8 cellular contexts compared by ENCODE assay signal in genomic region chr6:157981395-157982296, GRCh38. TPM values are rescaled to one million over a fixed set of nuclear protein-coding genes. Genes with fewer than 3 reads are reported as not detected.
DNase-seq lines count a peak whose midpoint lies in the region; ATAC-seq lines count a peak whose summit lies in the region.

Gene SYNJ2 (plus strand): TSS chr6:157981863. CDS start chr6:157981962, 99 bp downstream.

- H3K36me3 Mint-ChIP-seq in activated CD8-positive, alpha-beta T cell treated with anti-CD3 and anti-CD28 coated beads, Interleukin-2, amount 10 ng/mL, durations not matched to agents 7 days and 5 days (ENCODE audit: low read depth) = peaks cover 3% of the 10 kb centered on the region

- peaks cover 13% of the 10 kb centered on the region for H3K27me3 Mint-ChIP-seq in activated CD8-positive, alpha-beta T cell treated with anti-CD3 and anti-CD28 coated beads, Interleukin-2, amount 10 ng/mL, durations not matched to agents 7 days and 5 days (ENCODE audit: low read depth)

- H3K18ac ChIP-seq in mesendoderm (ENCODE audit: low read length) = peak within 1 kb of the TSS; percentile 47

- in situ Hi-C loops in ACHN (cut with HindIII; ENCODE audit: low pct_ligation_motif_present, low pct_unique_long_range_greater_than_20kb, low sequenced_read_pairs) = no loop called here

- H3K4me3 Mint-ChIP-seq in activated CD8-positive, alpha-beta T cell treated with anti-CD3 and anti-CD28 coated beads, Interleukin-2, amount 10 ng/mL, durations not matched to agents 7 days and 5 days = peak within 1 kb of the TSS; percentile 95

- H3K4ac ChIP-seq in mesendoderm (ENCODE audit: low read depth, low read length) = peak within 1 kb of the TSS; percentile 7

- DNase-seq in ACHN = peak; percentile 73
- DNase-seq in NCI-H69 (lab: John Stamatoyannopoulos, UW) = peak; percentile 95
- DNase-seq in activated CD8-positive, alpha-beta T cell treated with anti-CD3 and anti-CD28 coated beads, Interleukin-2, amount 10 ng/mL, durations not matched to agents 7 days and 5 days = peak; percentile 91
- peak; percentile 73 to 80 (median 76) for DNase-seq in effector memory CD4-positive, alpha-beta T cell
- peak; percentile 91 for DNase-seq in mesendoderm
- DNase-seq in stimulated activated CD8-positive, alpha-beta memory T cell treated with anti-CD3 and anti-CD28 coated beads, Interleukin-15, amount 100 ng/mL, for 24 hours (ENCODE audit: low read depth) = peak; percentile 52

- H3K4me3 ChIP-seq in effector memory CD4-positive, alpha-beta T cell (ENCODE audit: insufficient read depth, low read depth, low read length, poor library complexity, severe bottlenecking) = peak within 1 kb of the TSS; percentile 97
- peak within 1 kb of the TSS; percentile 62 for H3K4me3 ChIP-seq in mesendoderm (ENCODE audit: low read length)

- CTCF ChIA-PET in activated CD8-positive, alpha-beta T cell treated with anti-CD3 and anti-CD28 coated beads, Interleukin-2, amount 10 ng/mL, durations not matched to agents 7 days and 5 days (lab: Charles Lee) = interaction anchor here (0.6 to 3.7 kb wide), 7 partner anchors 9 to 147 kb away, joined by 3 to 40 read pairs (median 3); no protein-coding TSS in a partner anchor

- ATAC-seq in GM18858 (IDR thresholded peaks at IDR 0.05; ENCODE audit: unreplicated experiment) = peak; percentile 69
- peak; percentile 72 for ATAC-seq in HG03097 (IDR thresholded peaks at IDR 0.05; ENCODE audit: low FRiP score, unreplicated experiment)
- ATAC-seq in activated CD8-positive, alpha-beta T cell treated with anti-CD3 and anti-CD28 coated beads, Interleukin-2, amount 10 ng/mL, durations not matched to agents 7 days and 5 days = peak; percentile 94

- no peak within 1 kb of the TSS for H4K8ac ChIP-seq in mesendoderm (ENCODE audit: low read depth, low read length)

- no peak within 1 kb of the TSS for H3K23ac ChIP-seq in mesendoderm (ENCODE audit: low read length)

- H2BK15ac ChIP-seq in mesendoderm (replicated peaks; ENCODE audit: low read depth) = no peak within 1 kb of the TSS

- peak within 1 kb of the TSS; percentile 73 for H3K4me2 ChIP-seq in mesendoderm (ENCODE audit: low read length)

- H3K4me1 ChIP-seq in effector memory CD4-positive, alpha-beta T cell (ENCODE audit: control insufficient read depth, insufficient read depth, low read length, poor library complexity, severe bottlenecking) = peaks cover 27% of the 10 kb centered on the region
- peaks cover 2% of the 10 kb centered on the region for H3K4me1 ChIP-seq in mesendoderm (ENCODE audit: control insufficient read depth, low read depth, low read length)

- H3K79me1 ChIP-seq in mesendoderm (ENCODE audit: low read length) = peaks cover 6% of the 10 kb centered on the region

- peak within 1 kb of the TSS; percentile 74 for H3K9ac ChIP-seq in mesendoderm (ENCODE audit: low read length)

- H2BK120ac ChIP-seq in mesendoderm (ENCODE audit: low read depth, low read length) = no peak within 1 kb of the TSS

- POLR2A ChIA-PET in activated CD8-positive, alpha-beta T cell treated with anti-CD3 and anti-CD28 coated beads, Interleukin-2, amount 10 ng/mL, durations not matched to agents 7 days and 5 days (lab: Charles Lee) = interaction anchor here (1.2 to 2.1 kb wide), 2 partner anchors 45 to 65 kb away, joined by 4 to 11 read pairs; no protein-coding TSS in a partner anchor

- no CpG with 5 or more reads among the region's 108 CpGs for WGBS in mesendoderm (ENCODE audit: extremely low coverage, insufficient coverage, low lambda C conversion rate)

- no peaks in the 10 kb centered on the region for H3K36me3 ChIP-seq in effector memory CD4-positive, alpha-beta T cell (ENCODE audit: control insufficient read depth, insufficient read depth, low read length)
- H3K36me3 ChIP-seq in mesendoderm (ENCODE audit: control insufficient read depth, insufficient read depth, low read length) = no peaks in the 10 kb centered on the region

- no peaks in the 10 kb centered on the region for H3K9me3 ChIP-seq in effector memory CD4-positive, alpha-beta T cell (ENCODE audit: control insufficient read depth, low read length)

- peak within 1 kb of the TSS; percentile 86 for H3K27ac Mint-ChIP-seq in activated CD8-positive, alpha-beta T cell treated with anti-CD3 and anti-CD28 coated beads, Interleukin-2, amount 10 ng/mL, durations not matched to agents 7 days and 5 days

- H3K56ac ChIP-seq in mesendoderm (ENCODE audit: low read length) = peak within 1 kb of the TSS; percentile 91

- peak within 1 kb of the TSS; percentile 11 for H2AK5ac ChIP-seq in mesendoderm (ENCODE audit: low read length)

- H4K5ac ChIP-seq in mesendoderm (ENCODE audit: low read length) = no peak within 1 kb of the TSS

- peaks cover 78% of the 10 kb centered on the region for H3K4me1 Mint-ChIP-seq in activated CD8-positive, alpha-beta T cell treated with anti-CD3 and anti-CD28 coated beads, Interleukin-2, amount 10 ng/mL, durations not matched to agents 7 days and 5 days (ENCODE audit: low read depth)

- H3K27me3 ChIP-seq in effector memory CD4-positive, alpha-beta T cell (replicated peaks; ENCODE audit: control insufficient read depth, insufficient read depth, low read length, poor library complexity, severe bottlenecking) = no peaks in the 10 kb centered on the region
- H3K27me3 ChIP-seq in mesendoderm (ENCODE audit: insufficient read depth, low read length, poor library complexity) = no peaks in the 10 kb centered on the region

- no peaks in the 10 kb centered on the region for H3K9me3 Mint-ChIP-seq in activated CD8-positive, alpha-beta T cell treated with anti-CD3 and anti-CD28 coated beads, Interleukin-2, amount 10 ng/mL, durations not matched to agents 7 days and 5 days (ENCODE audit: insufficient read depth)

- peak within 1 kb of the TSS; percentile 73 for H3K27ac ChIP-seq in effector memory CD4-positive, alpha-beta T cell (ENCODE audit: insufficient read depth, low read length, poor library complexity, severe bottlenecking)
- H3K27ac ChIP-seq in mesendoderm (ENCODE audit: low read depth, low read length) = peak within 1 kb of the TSS; percentile 69

- peaks cover 10% of the 10 kb centered on the region for H3K79me2 ChIP-seq in mesendoderm (ENCODE audit: control insufficient read depth, insufficient read depth, low read length)

- no peak within 1 kb of the TSS for H2BK5ac ChIP-seq in mesendoderm (ENCODE audit: low read length)

RNA-seq across cellular contexts. Expression of gene SYNJ2, which starts in this region (rescaled TPM):
- total RNA-seq in activated CD8-positive, alpha-beta T cell treated with anti-CD3 and anti-CD28 coated beads, Interleukin-2, amount 10 ng/mL, durations not matched to agents 7 days and 5 days = 10 to 100 TPM; 38.2 to 38.5 TPM
- 11.5 TPM for polyA plus RNA-seq in mesendoderm (2013, experiment 1 of 2)
- 11.6 TPM for polyA plus RNA-seq in mesendoderm (2013, experiment 2 of 2)

Comparison
In these comparisons a context has a peak if more than half of its experiments do, and no peak if none do; other contexts are left out.
1. Peak in every context shown above with its lines: DNase-seq, ATAC-seq, H3K4me3 ChIP-seq and H3K27ac ChIP-seq.